ENCODE assay signal across 1 cellular context in the genomic region with DNA sequence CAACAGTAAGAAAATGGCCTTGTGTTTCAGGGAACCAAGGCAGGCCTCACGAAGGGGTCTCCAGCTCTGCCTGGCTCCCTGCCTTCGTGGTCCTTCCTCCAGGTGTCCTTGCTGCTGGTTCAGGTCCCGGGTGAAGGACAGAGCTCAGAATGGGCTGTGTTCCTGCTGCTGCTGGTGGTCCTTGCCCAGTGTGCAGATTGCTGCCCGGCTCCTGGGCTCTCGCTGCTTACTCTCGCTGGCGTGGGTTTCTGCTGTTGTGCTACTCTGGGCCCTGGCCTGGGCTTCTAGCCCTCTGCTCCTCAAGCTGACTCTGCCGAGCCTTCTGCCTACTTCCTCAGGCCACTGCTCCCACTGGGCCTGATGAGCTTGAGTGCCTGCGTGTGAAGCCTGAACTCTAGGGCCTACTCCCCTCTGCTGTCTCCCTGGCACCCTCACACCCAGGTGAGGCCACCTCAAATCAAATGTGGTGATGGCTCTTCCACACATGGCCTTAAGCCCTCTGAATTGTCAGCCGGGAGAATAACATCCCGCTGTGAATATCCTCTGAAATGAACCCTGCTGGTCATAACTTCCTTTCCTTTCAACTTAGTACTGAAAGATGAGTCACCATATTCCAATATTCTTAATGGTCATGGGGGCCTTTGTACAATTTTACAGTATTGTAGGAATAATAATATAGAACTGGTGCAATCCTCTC.
TF ChIP-seq lines count a peak whose summit lies in the region.

No MANE protein-coding gene starts in this region.

TF ChIP-seq in HCT116, 20 proteins besides CTCF, POLR2A, EP300 and RAD21 (continued from another document):
- no peak for TF ChIP-seq EZH2 (IDR thresholded peaks at IDR 0.05)
- TF ChIP-seq EZH2phosphoT487 (IDR thresholded peaks at IDR 0.05; ENCODE audit: borderline replicate concordance) = no peak
- TF ChIP-seq POLR2AphosphoS5 (IDR thresholded peaks at IDR 0.05; ENCODE audit: low read depth, low read length) = no peak
- TF ChIP-seq SP1 (IDR thresholded peaks at IDR 0.05; ENCODE audit: low read depth) = peak; percentile 45; the same call in 1 of the 2 replicates
- TF ChIP-seq TCF7L2 (IDR thresholded peaks at IDR 0.05; ENCODE audit: borderline replicate concordance, extremely low read depth, insufficient read depth, insufficient read length) = no peak
